In the genomic region with DNA sequence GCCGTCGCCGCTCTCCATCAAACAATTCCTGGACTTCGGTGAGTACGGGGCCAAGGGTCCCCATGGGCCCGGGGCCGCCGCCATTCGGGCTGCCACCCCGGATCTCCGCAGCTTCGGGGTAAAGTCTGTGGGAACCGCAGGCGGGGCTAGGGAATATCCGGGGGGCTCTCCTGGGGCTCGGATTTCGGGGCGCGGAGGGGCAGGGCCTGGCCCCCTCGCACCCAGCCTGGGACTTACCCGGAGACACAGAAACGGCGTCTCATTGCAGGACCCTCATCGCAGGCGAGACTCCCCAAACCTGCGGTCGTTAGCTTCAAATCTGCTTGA, we compare ENCODE assay signal across 8 cellular contexts. TPM values are rescaled to one million over a fixed set of nuclear protein-coding genes. Genes with fewer than 3 reads are reported as not detected.
DNase-seq lines count a peak whose midpoint lies in the region; ATAC-seq lines count a peak whose summit lies in the region.

No MANE protein-coding gene starts in this region.

- H3K27ac ChIP-seq in naive thymus-derived CD4-positive, alpha-beta T cell (ENCODE audit: low read depth, low read length), result peak overlapping the region; percentile 92

- peak; percentile 21 for ATAC-seq in central memory CD8-positive, alpha-beta T cell (replicated peaks; ENCODE audit: extremely low read depth, poor library complexity, severe bottlenecking)
- peak; percentile 11 for ATAC-seq in naive thymus-derived CD4-positive, alpha-beta T cell

- H3K4me3 ChIP-seq in naive thymus-derived CD4-positive, alpha-beta T cell (ENCODE audit: low read length), result peak overlapping the region; percentile 70

- H3K27me3 Mint-ChIP-seq in activated naive CD4-positive, alpha-beta T cell treated with anti-CD3 and anti-CD28 coated beads for 36 hours (ENCODE audit: low read depth), result no peaks in the 10 kb centered on the region
- H3K27me3 Mint-ChIP-seq in central memory CD8-positive, alpha-beta T cell, result no peaks in the 10 kb centered on the region
- H3K27me3 Mint-ChIP-seq in naive thymus-derived CD4-positive, alpha-beta T cell, result no peaks in the 10 kb centered on the region

- H3K36me3 Mint-ChIP-seq in activated naive CD4-positive, alpha-beta T cell treated with anti-CD3 and anti-CD28 coated beads for 36 hours (ENCODE audit: low read depth), result no peaks in the 10 kb centered on the region
- H3K36me3 Mint-ChIP-seq in central memory CD8-positive, alpha-beta T cell (ENCODE audit: insufficient read depth), result peaks cover 2% of the 10 kb centered on the region
- no peaks in the 10 kb centered on the region for H3K36me3 Mint-ChIP-seq in naive thymus-derived CD4-positive, alpha-beta T cell

- DNase-seq in activated naive CD4-positive, alpha-beta T cell treated with anti-CD3 and anti-CD28 coated beads for 36 hours, result no peak
- no peak for DNase-seq in activated naive CD4-positive, alpha-beta T cell treated with Interleukin-2 at 50 U/mL for 16 hours
- peak; percentile 18 for DNase-seq in NAMALWA (ENCODE audit: low spot score)
- no peak for DNase-seq in central memory CD8-positive, alpha-beta T cell (ENCODE audit: low spot score in 2 of 2)
- DNase-seq in naive thymus-derived CD4-positive, alpha-beta T cell, result peak in 3 of 9 donors; percentile 7 to 28 (median 27)
- no peak for DNase-seq in DMS79 (lab: John Stamatoyannopoulos, UW)
- no peak for DNase-seq in RKO (ENCODE audit: low spot score)
- no peak for DNase-seq in stimulated activated CD8-positive, alpha-beta memory T cell treated with anti-CD3 and anti-CD28 coated beads, Interleukin-4, amount 100 ng/mL, for 48 hours

- CTCF ChIA-PET in activated naive CD4-positive, alpha-beta T cell treated with anti-CD3 and anti-CD28 coated beads for 36 hours (lab: Charles Lee), result interaction anchor here (0.5 to 1.0 kb wide), 2 partner anchors 16 to 84 kb away, joined by 3 read pairs; no protein-coding TSS in a partner anchor
- CTCF ChIA-PET in naive thymus-derived CD4-positive, alpha-beta T cell (lab: Charles Lee), result interaction anchor here (1.2 to 2.5 kb wide), 3 partner anchors 14 to 36 kb away, joined by 3 to 11 read pairs (median 3); no protein-coding TSS in a partner anchor

- H3K9me3 Mint-ChIP-seq in activated naive CD4-positive, alpha-beta T cell treated with anti-CD3 and anti-CD28 coated beads for 36 hours, result no peaks in the 10 kb centered on the region
- H3K9me3 Mint-ChIP-seq in central memory CD8-positive, alpha-beta T cell, result no peaks in the 10 kb centered on the region
- peaks cover 0 to 1% (median 0%) of the 10 kb centered on the region in 11 donors for H3K9me3 Mint-ChIP-seq in naive thymus-derived CD4-positive, alpha-beta T cell

- peaks cover 34% of the 10 kb centered on the region for H3K4me1 Mint-ChIP-seq in activated naive CD4-positive, alpha-beta T cell treated with anti-CD3 and anti-CD28 coated beads for 36 hours (ENCODE audit: low read depth)
- peaks cover 23% of the 10 kb centered on the region for H3K4me1 Mint-ChIP-seq in central memory CD8-positive, alpha-beta T cell
- H3K4me1 Mint-ChIP-seq in naive thymus-derived CD4-positive, alpha-beta T cell, result peaks cover 11 to 41% (median 38%) of the 10 kb centered on the region in 7 donors

- POLR2A ChIA-PET in naive thymus-derived CD4-positive, alpha-beta T cell (lab: Charles Lee), result interaction anchor here (1.2 to 8.4 kb wide), 6 partner anchors 10 to 69 kb away, joined by 3 to 110 read pairs (median 7); no protein-coding TSS in a partner anchor

- H3K9me3 ChIP-seq in naive thymus-derived CD4-positive, alpha-beta T cell (ENCODE audit: control insufficient read depth in 2 of 3, low read length in 3 of 3), result no peaks in the 10 kb centered on the region

- peak overlapping the region; percentile 79 for H3K27ac Mint-ChIP-seq in activated naive CD4-positive, alpha-beta T cell treated with anti-CD3 and anti-CD28 coated beads for 36 hours
- H3K27ac Mint-ChIP-seq in central memory CD8-positive, alpha-beta T cell (ENCODE audit: low read depth), result peak overlapping the region; percentile 72
- peak overlapping the region in 8 of 9 donors; percentile 41 to 93 (median 70) for H3K27ac Mint-ChIP-seq in naive thymus-derived CD4-positive, alpha-beta T cell

- intact Hi-C loops in activated naive CD4-positive, alpha-beta T cell treated with anti-CD3 and anti-CD28 coated beads for 36 hours (cut with micrococcal nuclease), result loop anchor here (1.0 to 5.0 kb wide), 3 partner anchors 15 to 558 kb away; a partner anchor contains a TSS
- intact Hi-C loops in naive thymus-derived CD4-positive, alpha-beta T cell (cut with micrococcal nuclease), result loop anchor here (1.0 to 5.0 kb wide), 10 partner anchors 15 to 798 kb away; a partner anchor contains a TSS

- H3K4me1 ChIP-seq in naive thymus-derived CD4-positive, alpha-beta T cell (ENCODE audit: control insufficient read depth in 2 of 2, insufficient read depth in 2 of 2, low read length in 2 of 2), result peaks cover 14 to 24% of the 10 kb centered on the region in 2 donors

- H3K36me3 ChIP-seq in naive thymus-derived CD4-positive, alpha-beta T cell (ENCODE audit: control insufficient read depth in 2 of 3, insufficient read depth in 3 of 3, low read length in 3 of 3), result no peaks in the 10 kb centered on the region

- no peaks in the 10 kb centered on the region for H3K27me3 ChIP-seq in naive thymus-derived CD4-positive, alpha-beta T cell (ENCODE audit: control insufficient read depth in 2 of 2, insufficient read depth in 2 of 2, low read length in 2 of 2)

- H3K4me3 Mint-ChIP-seq in activated naive CD4-positive, alpha-beta T cell treated with anti-CD3 and anti-CD28 coated beads for 36 hours, result peak overlapping the region; percentile 75
- H3K4me3 Mint-ChIP-seq in central memory CD8-positive, alpha-beta T cell, result peak overlapping the region; percentile 82
- peak overlapping the region; percentile 48 to 90 (median 81) for H3K4me3 Mint-ChIP-seq in naive thymus-derived CD4-positive, alpha-beta T cell

RNA-seq across cellular contexts. Expression of a gene that starts 0.4 kb away (rescaled TPM):
- 10 to 100 TPM; 31.7 to 32.3 TPM for total RNA-seq in activated naive CD4-positive, alpha-beta T cell treated with anti-CD3 and anti-CD28 coated beads for 36 hours
- 10 to 100 TPM; 17.4 to 29.4 (median 28.5) TPM for total RNA-seq in naive thymus-derived CD4-positive, alpha-beta T cell
- 10 to 100 TPM; 40.0 to 44.1 TPM for polyA plus RNA-seq in naive thymus-derived CD4-positive, alpha-beta T cell
